ENCODE assay signal across 10 cellular contexts in the genomic region with DNA sequence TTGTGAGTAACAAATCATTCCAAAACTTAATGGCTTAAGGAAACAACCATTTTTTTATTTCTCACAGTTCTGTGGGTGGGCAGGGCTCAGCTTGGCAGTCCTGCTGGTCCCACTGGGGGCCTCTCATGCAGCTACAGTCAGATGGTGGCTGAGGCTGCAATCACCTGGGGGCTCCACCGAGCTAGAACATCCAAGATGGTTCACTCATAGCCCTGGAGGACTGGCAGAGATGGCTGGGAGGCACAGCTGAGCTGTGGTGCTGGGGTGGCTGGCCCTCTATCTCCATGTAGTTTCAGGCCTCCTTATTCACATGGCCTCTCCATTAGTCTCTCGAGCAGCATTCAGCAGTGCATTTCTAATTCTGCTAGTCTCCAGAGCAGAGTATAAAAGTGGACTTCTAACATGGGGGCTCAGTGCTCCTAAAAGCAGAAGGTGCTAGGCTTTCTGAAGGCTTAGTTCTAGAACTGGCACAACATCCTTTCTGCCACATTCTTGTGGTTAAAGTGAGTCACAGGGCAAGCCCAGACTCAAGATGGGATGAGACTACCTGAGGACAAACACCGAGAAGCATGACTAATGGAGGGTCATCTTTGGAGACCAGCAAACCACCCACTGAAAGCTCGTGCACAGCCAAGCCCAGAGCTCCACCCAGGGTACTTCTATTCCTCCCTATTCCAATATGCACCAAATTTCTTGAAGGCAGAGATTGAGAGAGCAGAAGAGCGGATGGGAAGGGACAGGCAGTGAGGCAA. TPM values are rescaled to one million over a fixed set of nuclear protein-coding genes. Genes with fewer than 3 reads are reported as not detected.
DNase-seq lines count a peak whose midpoint lies in the region; ATAC-seq and TF ChIP-seq lines count a peak whose summit lies in the region.
"Had no signal": no experiment of that assay in that cellular context is flagged by ENCODE, and none has a peak within 500 bp of the region (broad histone marks: within the 10 kb centered on the region; RNA-seq: fewer than 3 reads in every experiment).

No MANE protein-coding gene starts in this region.

- BruUV-seq in PC-3 (replicated peaks; lab: Mats Ljungman, UMichigan): no TSS peak

- H3K9me2 ChIP-seq in PC-3 (replicated peaks; ENCODE audit: low read length): no peaks in the 10 kb centered on the region

- no peaks in the 10 kb centered on the region for H3K9me3 ChIP-seq in PC-3 (ENCODE audit: low read length)
- H3K9me3 ChIP-seq in colonic mucosa: no peaks in the 10 kb centered on the region

- H3K4me1 ChIP-seq in PC-3 (ENCODE audit: insufficient read depth, low read length) (peaks cover 51% of the 10 kb centered on the region), colonic mucosa (no peaks in the 10 kb centered on the region)

- CTCF ChIA-PET in PC-3 (lab: Charles Lee): interaction anchor here (0.7 to 2.3 kb wide), 3 partner anchors 15 to 222 kb away, joined by 3 to 14 read pairs (median 4); partner anchors contain the start of gene OXTR

- H3K79me2 ChIP-seq in PC-3 (ENCODE audit: low read length): no peaks in the 10 kb centered on the region

- peak overlapping the region; percentile 73 for H3K4me2 ChIP-seq in PC-3 (ENCODE audit: low read length)

- H4K20me1 ChIP-seq in PC-3 (ENCODE audit: low read length): no peaks in the 10 kb centered on the region

- H2AFZ ChIP-seq in PC-3 (ENCODE audit: low read length): no peak overlapping the region

- H3K9ac ChIP-seq in PC-3 (ENCODE audit: low read length) (peak overlapping the region; percentile 58), colonic mucosa (ENCODE audit: low read depth in 2 of 2, low read length in 2 of 2) (no peak overlapping the region)

- peak overlapping the region; percentile 45; the same call in 1 of the 2 replicates for H3K4me3 ChIP-seq in PC-3 (ENCODE audit: low read length)
- no peak overlapping the region for H3K4me3 ChIP-seq in fibroblast of mammary gland (ENCODE audit: control insufficient read depth, low read depth, low read length)
- H3K4me3 ChIP-seq in colonic mucosa: no peak overlapping the region

- no peak for TF ChIP-seq POLR2A in GM18505 (IDR thresholded peaks at IDR 0.05; ENCODE audit: borderline replicate concordance, extremely low read depth, insufficient read depth, insufficient read length)

- intact Hi-C loops in PC-3 (cut with micrococcal nuclease): loop anchor here (1.0 to 2.0 kb wide), 4 partner anchors 16 to 224 kb away; no protein-coding TSS in a partner anchor
- intact Hi-C loops in colonic mucosa (cut with DNase I): no loop called here

- H3K36me3 ChIP-seq in PC-3 (ENCODE audit: low read depth, low read length) (no peaks in the 10 kb centered on the region), colonic mucosa (no peaks in the 10 kb centered on the region)

- TF ChIP-seq CTCF in PC-3 (conservative IDR thresholded peaks at IDR 0.05; ENCODE audit: low read depth, low read length): 0 out of 2 replicates have a peak, but pooled peaks have one; percentile 8
- TF ChIP-seq CTCF in fibroblast of mammary gland (conservative IDR thresholded peaks at IDR 0.05; ENCODE audit: control insufficient read depth, insufficient read depth, low read depth, low read length): no peak
- no peak for TF ChIP-seq CTCF in colonic mucosa (IDR thresholded peaks at IDR 0.05)
- no peak for TF ChIP-seq CTCF in GM13976 (IDR thresholded peaks at IDR 0.05; ENCODE audit: borderline replicate concordance, control extremely low read depth, extremely low read depth, insufficient read depth, missing control alignments)

- ATAC-seq in PC-3 (peak; percentile 81), GM18505 (IDR thresholded peaks at IDR 0.05; ENCODE audit: unreplicated experiment) (no peak)
- ATAC-seq: Right ventricle myocardium inferior had no signal

- H3K27ac ChIP-seq in PC-3 (ENCODE audit: low read length) (peak overlapping the region; percentile 91), colonic mucosa (no peak overlapping the region)

- in situ Hi-C loops in GM13976 (cut with MboI; ENCODE audit: low sequenced_read_pairs, unreplicated experiment): no loop called here

- peak; percentile 16 for DNase-seq in stimulated activated CD4-positive, alpha-beta T cell treated with anti-CD3 and anti-CD28 coated beads, Interleukin-1b, Interleukin-23, amount 100 ng/mL, for 48 hours
- DNase-seq in stimulated activated CD4-positive, alpha-beta T cell treated with anti-CD3 and anti-CD28 coated beads, Interleukin-4, amount 100 ng/mL, for 24 hours: no peak
- DNase-seq in PC-3 (peak; percentile 99), fibroblast of mammary gland (ENCODE audit: low read depth) (peak; percentile 91), colonic mucosa (no peak), ecto neural progenitor cell (ENCODE audit: low spot score) (no peak), GM13976 (ENCODE audit: low spot score) (no peak)

- POLR2A ChIA-PET in PC-3 (lab: Charles Lee; ENCODE audit: unreplicated experiment): interaction anchor here (0.6 to 1.4 kb wide), 4 partner anchors 16 to 196 kb away, joined by 3 to 7 read pairs (median 6); no protein-coding TSS in a partner anchor

- H3K27me3 ChIP-seq in PC-3 (ENCODE audit: low read length): no peaks in the 10 kb centered on the region
- H3K27me3 ChIP-seq in colonic mucosa: no peaks in the 10 kb centered on the region

- H3F3A ChIP-seq in PC-3 (ENCODE audit: low read length, unreplicated experiment): no peaks in the 10 kb centered on the region

RNA-seq across cellular contexts. Expression of gene CAV3, which starts 6.3 kb away (rescaled TPM):
- not detected in 2 replicates for total RNA-seq in PC-3 (2014; rRNA removed)
- total RNA-seq in colonic mucosa: not detected
- total RNA-seq: frontal cortex had no signal

RNA-seq across cellular contexts. Expression of gene OXTR, which starts 29.5 kb away (rescaled TPM):
- total RNA-seq in PC-3 (2014; rRNA removed) (21.5 and 23.1 TPM in 2 replicates), colonic mucosa (1 to 10 TPM in 1 of 2 donors, under 1 TPM in 1; 0.24 to 1.8 TPM)

Comparison
In these comparisons a context has a peak if more than half of its experiments do, and no peak if none do; other contexts are left out.
1. DNase-seq: peak in stimulated activated CD4-positive, alpha-beta T cell treated with anti-CD3 and anti-CD28 coated beads, Interleukin-1b, Interleukin-23, amount 100 ng/mL, for 48 hours (single experiment), PC-3 (single experiment) and fibroblast of mammary gland (single experiment); none in stimulated activated CD4-positive, alpha-beta T cell treated with anti-CD3 and anti-CD28 coated beads, Interleukin-4, amount 100 ng/mL, for 24 hours (single experiment), colonic mucosa (single experiment), ecto neural progenitor cell (single experiment) and GM13976 (single experiment).